Comparison of ENCODE assay signal across 9 cellular contexts in genomic region chr10:54985732-54986131, GRCh38.
DNase-seq lines count a peak whose midpoint lies in the region; ATAC-seq and TF ChIP-seq lines count a peak whose summit lies in the region.
"Had no signal": no experiment of that assay in that cellular context is flagged by ENCODE, and none has a peak within 500 bp of the region (broad histone marks: within the 10 kb centered on the region; RNA-seq: fewer than 3 reads in every experiment).

No MANE protein-coding gene starts in this region.

- no peaks in the 10 kb centered on the region for H3K79me2 ChIP-seq in OCI-LY7 (ENCODE audit: insufficient read depth, low read depth, low read length)

- H3K27ac ChIP-seq in OCI-LY7 (ENCODE audit: low read depth, low read length, poor library complexity, severe bottlenecking) (no peak overlapping the region), foreskin keratinocyte (no peak overlapping the region)

- in situ Hi-C loops in ACHN (cut with HindIII; ENCODE audit: low pct_ligation_motif_present, low pct_unique_long_range_greater_than_20kb, low sequenced_read_pairs) = no loop called here

- ATAC-seq in GM18867 (IDR thresholded peaks at IDR 0.05; ENCODE audit: unreplicated experiment) (peak; percentile 59), foreskin keratinocyte (no peak), GM21786 (IDR thresholded peaks at IDR 0.05; ENCODE audit: unreplicated experiment) (no peak)

- BruUV-seq in OCI-LY7 (replicated peaks; lab: Mats Ljungman, UMichigan) = no TSS peak

- no peaks in the 10 kb centered on the region for H3K27me3 Mint-ChIP-seq in activated T-helper 2 cell treated with anti-CD3 and anti-CD28 coated beads, Interferon-gamma antibody, Interleukin-2, Interleukin-4, amounts not matched to agents 10 μg/mL and 5 μg/mL and 100 μg/mL, durations not matched to agents 14 hours and 24 hours and 36 hours (ENCODE audit: low read depth)

- H3K27ac Mint-ChIP-seq in activated T-helper 2 cell treated with anti-CD3 and anti-CD28 coated beads, Interferon-gamma antibody, Interleukin-2, Interleukin-4, amounts not matched to agents 10 μg/mL and 5 μg/mL and 100 μg/mL, durations not matched to agents 14 hours and 24 hours and 36 hours = no peak overlapping the region

- TF ChIP-seq CTCF in OCI-LY7 (conservative IDR thresholded peaks at IDR 0.05; ENCODE audit: low read length) (peak; percentile 77), foreskin keratinocyte (conservative IDR thresholded peaks at IDR 0.05) (peak; percentile 47)

- no peaks in the 10 kb centered on the region for H3K9me3 ChIP-seq in OCI-LY7 (ENCODE audit: low read length)

- no peak overlapping the region for H3K4me3 Mint-ChIP-seq in activated T-helper 2 cell treated with anti-CD3 and anti-CD28 coated beads, Interferon-gamma antibody, Interleukin-2, Interleukin-4, amounts not matched to agents 10 μg/mL and 5 μg/mL and 100 μg/mL, durations not matched to agents 14 hours and 24 hours and 36 hours (ENCODE audit: low read depth)

- no peak overlapping the region for H3K4me2 ChIP-seq in OCI-LY7 (ENCODE audit: low read length)

- peaks cover 16% of the 10 kb centered on the region for H3K9me3 Mint-ChIP-seq in activated T-helper 2 cell treated with anti-CD3 and anti-CD28 coated beads, Interferon-gamma antibody, Interleukin-2, Interleukin-4, amounts not matched to agents 10 μg/mL and 5 μg/mL and 100 μg/mL, durations not matched to agents 14 hours and 24 hours and 36 hours

- no peaks in the 10 kb centered on the region for H4K20me1 ChIP-seq in OCI-LY7 (ENCODE audit: insufficient read depth, low read length)

- intact Hi-C loops in OCI-LY7 (cut with micrococcal nuclease; ENCODE audit: unreplicated experiment) = loop anchor here (10.0 kb wide), 1 partner anchor 279 kb away; no protein-coding TSS in a partner anchor
- intact Hi-C loops in activated T-helper 2 cell treated with anti-CD3 and anti-CD28 coated beads, Interferon-gamma antibody, Interleukin-2, Interleukin-4, amounts not matched to agents 10 μg/mL and 5 μg/mL and 100 μg/mL, durations not matched to agents 14 hours and 24 hours and 36 hours (cut with micrococcal nuclease) = no loop called here

- H3K9me2 ChIP-seq in OCI-LY7 (ENCODE audit: insufficient read depth, low read length) = no peaks in the 10 kb centered on the region

- DNase-seq in ACHN (peak; percentile 54), OCI-LY7 (ENCODE audit: low spot score) (peak; percentile 32), foreskin keratinocyte (no peak), DMS153 treated with DMSO at 0.1 percent for 48 hours (lab: John Stamatoyannopoulos, UW; ENCODE audit: unreplicated experiment) (no peak)
- DNase-seq in activated naive CD4-positive, alpha-beta T cell (lab: John Stamatoyannopoulos, UW) = no peak
- DNase-seq in activated T-helper 2 cell treated with anti-CD3 and anti-CD28 coated beads, Interferon-gamma antibody, Interleukin-2, Interleukin-4, amounts not matched to agents 10 μg/mL and 5 μg/mL and 100 μg/mL, durations not matched to agents 14 hours and 24 hours and 36 hours (ENCODE audit: low spot score) = no peak
- DNase-seq: activated CD4-positive, alpha-beta T cell treated with anti-CD3 and anti-CD28 coated beads, Interleukin-2, amount 50 U/mL, for 1 hour had no signal

- no peak overlapping the region for H2AFZ ChIP-seq in OCI-LY7 (ENCODE audit: low read length)

- H3K4me1 ChIP-seq in OCI-LY7 (ENCODE audit: insufficient read depth, low read length, poor library complexity, severe bottlenecking) (no peaks in the 10 kb centered on the region), foreskin keratinocyte (no peaks in the 10 kb centered on the region)

- H3K36me3 ChIP-seq in OCI-LY7 (ENCODE audit: insufficient read depth, low read length) = no peaks in the 10 kb centered on the region

- POLR2A ChIA-PET in OCI-LY7 (lab: Charles Lee) = no interaction called here

- no peaks in the 10 kb centered on the region for H3K27me3 ChIP-seq in foreskin keratinocyte

- H3K36me3 Mint-ChIP-seq in activated T-helper 2 cell treated with anti-CD3 and anti-CD28 coated beads, Interferon-gamma antibody, Interleukin-2, Interleukin-4, amounts not matched to agents 10 μg/mL and 5 μg/mL and 100 μg/mL, durations not matched to agents 14 hours and 24 hours and 36 hours (ENCODE audit: low read depth) = no peaks in the 10 kb centered on the region

- CTCF ChIA-PET in OCI-LY7 (lab: Charles Lee; ENCODE audit: unreplicated experiment) = no interaction called here

- H3K4me1 Mint-ChIP-seq in activated T-helper 2 cell treated with anti-CD3 and anti-CD28 coated beads, Interferon-gamma antibody, Interleukin-2, Interleukin-4, amounts not matched to agents 10 μg/mL and 5 μg/mL and 100 μg/mL, durations not matched to agents 14 hours and 24 hours and 36 hours (ENCODE audit: low read depth) = no peaks in the 10 kb centered on the region

- no peak overlapping the region for H3K4me3 ChIP-seq in OCI-LY7 (ENCODE audit: low read depth, low read length, poor library complexity, severe bottlenecking)

Comparison
In these comparisons a context has a peak if more than half of its experiments do, and no peak if none do; other contexts are left out.
1. DNase-seq: peak in ACHN (single experiment) and OCI-LY7 (single experiment); none in foreskin keratinocyte (0 of 2), activated naive CD4-positive, alpha-beta T cell (0 of 4), activated T-helper 2 cell treated with anti-CD3 and anti-CD28 coated beads, Interferon-gamma antibody, Interleukin-2, Interleukin-4, amounts not matched to agents 10 μg/mL and 5 μg/mL and 100 μg/mL, durations not matched to agents 14 hours and 24 hours and 36 hours (single experiment) and DMS153 treated with DMSO at 0.1 percent for 48 hours (single experiment).